ENCODE assay signal across 16 cellular contexts in the genomic region with DNA sequence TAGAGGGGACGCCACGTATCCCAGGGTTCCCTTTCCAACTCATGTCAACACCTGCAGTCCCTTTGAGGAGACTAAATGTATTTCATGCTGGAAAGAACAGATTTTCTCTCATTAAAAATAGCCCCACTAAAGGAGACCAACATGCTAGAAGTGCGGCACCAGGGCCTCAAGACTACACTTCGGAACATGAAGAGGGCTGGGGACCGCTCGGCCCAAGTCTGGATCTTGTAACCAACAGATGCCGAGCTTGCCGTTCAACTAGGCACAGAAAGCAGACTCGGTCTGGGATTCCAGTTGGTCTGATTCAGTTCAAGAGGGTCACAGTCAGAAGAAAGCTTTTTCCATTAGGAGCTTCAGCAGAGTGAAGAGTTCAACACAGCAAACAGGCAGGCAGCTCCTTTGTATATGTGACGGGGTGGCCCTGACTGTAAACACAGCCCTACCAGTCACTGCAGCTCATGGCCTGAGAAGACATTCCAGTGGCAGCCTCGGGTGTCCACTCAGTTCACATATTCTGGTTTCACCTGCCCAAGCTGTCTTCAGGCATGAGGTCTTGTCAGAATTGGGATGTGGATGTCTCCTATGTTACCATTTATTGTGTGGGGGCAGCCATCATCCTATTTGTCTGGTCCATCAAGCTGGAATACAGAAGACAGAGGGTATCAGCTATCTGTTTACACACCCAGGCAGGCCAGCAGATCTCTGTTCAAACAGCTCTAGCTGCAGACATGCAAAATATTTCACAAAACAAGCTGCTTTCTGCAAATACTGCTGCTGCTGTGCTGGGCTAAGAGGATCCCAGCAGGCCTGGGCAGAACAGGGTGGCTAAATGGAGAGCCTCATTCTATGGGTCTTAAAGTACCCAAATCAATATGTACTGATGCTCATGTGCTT. TPM values are rescaled to one million over a fixed set of nuclear protein-coding genes. Genes with fewer than 3 reads are reported as not detected.
DNase-seq lines count a peak whose midpoint lies in the region; ATAC-seq, FAIRE-seq and TF ChIP-seq lines count a peak whose summit lies in the region.
"Had no signal": no experiment of that assay in that cellular context is flagged by ENCODE, and none has a peak within 500 bp of the region (broad histone marks: within the 10 kb centered on the region; RNA-seq: fewer than 3 reads in every experiment).

No MANE protein-coding gene starts in this region.

- H3K9me3 Mint-ChIP-seq in activated naive CD4-positive, alpha-beta T cell treated with anti-CD3 and anti-CD28 coated beads for 36 hours: no peaks in the 10 kb centered on the region
- H3K9me3 Mint-ChIP-seq in H9: no peaks in the 10 kb centered on the region
- H3K9me3 Mint-ChIP-seq in progenitor cell of endocrine pancreas (ENCODE audit: low read depth): no peaks in the 10 kb centered on the region

- FAIRE-seq in K562 (lab: Jason Lieb, UNC): no peak
- FAIRE-seq: islet of Langerhans, small intestine had no signal

- BruUV-seq in K562 (replicated peaks; lab: Mats Ljungman, UMichigan): no TSS peak

- peaks cover 65% of the 10 kb centered on the region for H3K36me3 ChIP-seq in K562 (ENCODE audit: control insufficient read depth, insufficient read depth, low read length)

- no peaks in the 10 kb centered on the region for H3K27me3 ChIP-seq in H9 (ENCODE audit: insufficient read depth, low read length)
- no peaks in the 10 kb centered on the region for H3K27me3 ChIP-seq in K562 (ENCODE audit: control insufficient read depth in 2 of 2, insufficient read depth in 2 of 2, low read length in 2 of 2)
- H3K27me3 ChIP-seq: BE2C had no signal

- H4K91ac ChIP-seq in H9 (ENCODE audit: insufficient read length, low read depth, low read length): no peak overlapping the region

- H3K27ac Mint-ChIP-seq in activated naive CD4-positive, alpha-beta T cell treated with anti-CD3 and anti-CD28 coated beads for 36 hours: peak overlapping the region; percentile 67
- H3K27ac Mint-ChIP-seq in H9 (no peak overlapping the region), progenitor cell of endocrine pancreas (peak overlapping the region; percentile 77)

- H3K23me2 ChIP-seq in H9 (ENCODE audit: insufficient read length, low read depth, low read length, poor library complexity, severe bottlenecking): no peaks in the 10 kb centered on the region

- no peak for DNase-seq in activated naive CD4-positive, alpha-beta T cell treated with anti-CD3 and anti-CD28 coated beads for 36 hours
- DNase-seq in activated naive CD4-positive, alpha-beta T cell treated with anti-CD3 and anti-CD28 coated beads, Interleukin-2, amount 50 U/mL, for 16 hours: no peak
- peak; percentile 12 for DNase-seq in H9
- no peak for DNase-seq in K562 (ENCODE audit: extremely low read depth in 1 of 4, low spot score in 3 of 4)
- no peak for DNase-seq in progenitor cell of endocrine pancreas (ENCODE audit: low spot score, unreplicated experiment)
- DNase-seq in NCI-H1694 treated with DMSO at 0.1 percent for 48 hours (lab: John Stamatoyannopoulos, UW): no peak
- DNase-seq in C1 segment of cervical spinal cord (lab: John Stamatoyannopoulos, UW): no peak
- DNase-seq in NCI-H2081 treated with DMSO at 0.1 percent for 48 hours (lab: John Stamatoyannopoulos, UW): no peak
- DNase-seq: activated CD4-positive, alpha-beta T cell treated with anti-CD3 and anti-CD28 coated beads for 4 hours; BE2C; DMS153; NCI-H510A; occipital lobe; small intestine had no signal

- peaks cover 17% of the 10 kb centered on the region for H3K36me3 Mint-ChIP-seq in activated naive CD4-positive, alpha-beta T cell treated with anti-CD3 and anti-CD28 coated beads for 36 hours (ENCODE audit: low read depth)
- H3K36me3 Mint-ChIP-seq in H9 (ENCODE audit: insufficient read depth in 1 of 3, low read depth in 3 of 3) (peaks cover 19 to 57% (median 48%) of the 10 kb centered on the region in 3 experiments), progenitor cell of endocrine pancreas (ENCODE audit: insufficient read depth) (peaks cover 9% of the 10 kb centered on the region)

- no peak for TF ChIP-seq EP300 in K562 (IDR thresholded peaks at IDR 0.05; ENCODE audit: low read length)

- no peak overlapping the region for H4K5ac ChIP-seq in H9 (ENCODE audit: insufficient read length, low read depth, low read length)

- CTCF ChIA-PET in activated naive CD4-positive, alpha-beta T cell treated with anti-CD3 and anti-CD28 coated beads for 36 hours (lab: Charles Lee): interaction anchor here (1.0 to 2.7 kb wide), 3 partner anchors 9 to 34 kb away, joined by 4 to 16 read pairs (median 5); partner anchors contain the start of genes BET1L and RIC8A
- CTCF ChIA-PET in K562 (lab: Yijun Ruan, JAX; ENCODE audit: low intra/inter-chr PET ratio): no interaction called here

- WGBS in H9 (ENCODE audit: extremely low coverage, insufficient read length, low lambda C conversion rate): no CpG with 5 or more reads among the region's 11 CpGs
- 91% methylated on average over 11 of the region's 11 CpGs for WGBS in K562 (ENCODE audit: insufficient coverage, low coverage, missing lambda C conversion rate)

- no peaks in the 10 kb centered on the region for H3K27me3 Mint-ChIP-seq in activated naive CD4-positive, alpha-beta T cell treated with anti-CD3 and anti-CD28 coated beads for 36 hours (ENCODE audit: low read depth)
- no peaks in the 10 kb centered on the region for H3K27me3 Mint-ChIP-seq in H9 (ENCODE audit: low read depth)
- no peaks in the 10 kb centered on the region for H3K27me3 Mint-ChIP-seq in progenitor cell of endocrine pancreas

- intact Hi-C loops in activated naive CD4-positive, alpha-beta T cell treated with anti-CD3 and anti-CD28 coated beads for 36 hours (cut with micrococcal nuclease): no loop called here
- intact Hi-C loops in K562 (cut with micrococcal nuclease): no loop called here

- POLR2A ChIA-PET in K562 (lab: Yijun Ruan, JAX): interaction anchor here (0.8 to 5.5 kb wide), 9 partner anchors 8 to 172 kb away, joined by 3 to 63 read pairs (median 4); partner anchors contain the start of genes BET1L, PSMD13 and RIC8A

- H3K79me2 ChIP-seq in H9 (ENCODE audit: insufficient read depth, low read length) (no peaks in the 10 kb centered on the region), K562 (ENCODE audit: control insufficient read depth, insufficient read depth, low read length) (0 out of 3 replicates have a peak, but pooled peaks cover under 1% of the 10 kb centered on the region)

- no peak overlapping the region for H2BK20ac ChIP-seq in H9 (ENCODE audit: low read depth, low read length, poor library complexity, severe bottlenecking)

- ATAC-seq in K562: peak; percentile 4; the same call in 2 of the 3 replicates

- no peaks in the 10 kb centered on the region for H3K9me1 ChIP-seq in K562 (ENCODE audit: control insufficient read depth, insufficient read depth, low read length)

- H3K9me3 ChIP-seq in H9 (ENCODE audit: control insufficient read depth, low read depth, low read length): no peaks in the 10 kb centered on the region
- peaks cover 16% of the 10 kb centered on the region for H3K9me3 ChIP-seq in K562 (replicated peaks; ENCODE audit: control insufficient read depth, insufficient read depth, low read depth, low read length)
- H3K9me3 ChIP-seq: BE2C had no signal

- H2BK12ac ChIP-seq in H9 (ENCODE audit: insufficient read length, low read depth, low read length): no peak overlapping the region

- no peak overlapping the region for H3K4ac ChIP-seq in H9 (ENCODE audit: low read depth, low read length)

- no peaks in the 10 kb centered on the region for H4K20me1 ChIP-seq in H9 (ENCODE audit: control insufficient read depth, insufficient read depth, insufficient read length)
- no peaks in the 10 kb centered on the region for H4K20me1 ChIP-seq in K562 (replicated peaks; ENCODE audit: control insufficient read depth, insufficient read depth, low read length)

- no peak overlapping the region for H3K23ac ChIP-seq in H9 (ENCODE audit: insufficient read length, low read depth, low read length)

- no peak overlapping the region for H2BK15ac ChIP-seq in H9 (ENCODE audit: low read depth, low read length)

- peak; percentile 1; the same call in 1 of the 2 replicates for TF ChIP-seq POLR2A in K562 (conservative IDR thresholded peaks at IDR 0.05)

- in situ Hi-C loops in K562 (cut with MboI): loop anchor here (10.0 kb wide), 1 partner anchor 148 kb away; the partner anchor contains the start of gene B4GALNT4

- H3K14ac ChIP-seq in H9 (ENCODE audit: insufficient read depth, low read length): no peak overlapping the region

- TF ChIP-seq CTCF in H9 (conservative IDR thresholded peaks at IDR 0.05) (no peak), K562 (IDR thresholded peaks at IDR 0.05 in 2 of 3, conservative IDR thresholded peaks at IDR 0.05 in 1 of 3; ENCODE audit: insufficient read depth in 2 of 3, low read depth in 1 of 3, low read length in 3 of 3) (no peak), progenitor cell of endocrine pancreas (IDR thresholded peaks at IDR 0.05; ENCODE audit: unreplicated experiment) (no peak)

- no peaks in the 10 kb centered on the region for H3K79me1 ChIP-seq in H9 (ENCODE audit: insufficient read depth, low read depth, low read length, poor library complexity, severe bottlenecking)

- no peak overlapping the region for H3K9ac ChIP-seq in H9 (ENCODE audit: extremely low read depth, insufficient read length, low read length)
- H3K9ac ChIP-seq in K562 (ENCODE audit: insufficient read depth in 1 of 2, low read depth in 2 of 2, low read length in 2 of 2): no peak overlapping the region; a peak in 1 of 4 replicates

- H3K4me2 ChIP-seq in H9 (ENCODE audit: insufficient read depth, insufficient read length, low read length): no peak overlapping the region
- no peak overlapping the region for H3K4me2 ChIP-seq in K562 (ENCODE audit: insufficient read depth, low read length)

- no peak for TF ChIP-seq RAD21 in K562 (CRISPR knock-in tag; conservative IDR thresholded peaks at IDR 0.05 in 1 of 2, IDR thresholded peaks at IDR 0.05 in 1 of 2)

- H4K8ac ChIP-seq in H9 (replicated peaks; ENCODE audit: insufficient read length, low read depth, low read length): no peak overlapping the region

- no peak overlapping the region for H3K4me3 Mint-ChIP-seq in activated naive CD4-positive, alpha-beta T cell treated with anti-CD3 and anti-CD28 coated beads for 36 hours
- H3K4me3 Mint-ChIP-seq in H9 (no peak overlapping the region), progenitor cell of endocrine pancreas (ENCODE audit: low read depth) (no peak overlapping the region)

- H3K4me1 Mint-ChIP-seq in activated naive CD4-positive, alpha-beta T cell treated with anti-CD3 and anti-CD28 coated beads for 36 hours (ENCODE audit: low read depth): peaks cover 14% of the 10 kb centered on the region
- H3K4me1 Mint-ChIP-seq in H9: no peaks in the 10 kb centered on the region
- H3K4me1 Mint-ChIP-seq in progenitor cell of endocrine pancreas (ENCODE audit: low read depth): peaks cover 1% of the 10 kb centered on the region

- no peak overlapping the region for H2BK5ac ChIP-seq in H9 (ENCODE audit: insufficient read length, low read length)

- no peak overlapping the region for H2AK5ac ChIP-seq in H9 (ENCODE audit: insufficient read length, low read length)

- no peak overlapping the region for H3K4me3 ChIP-seq in K562

- no peak overlapping the region for H3K18ac ChIP-seq in H9 (ENCODE audit: insufficient read length, low read depth, low read length)

- no peak overlapping the region for H2AFZ ChIP-seq in H9 (ENCODE audit: low read length)
- no peak overlapping the region for H2AFZ ChIP-seq in K562 (ENCODE audit: low read depth, low read length)

- H3T11ph ChIP-seq in H9 (ENCODE audit: low read length): no peak overlapping the region

- no peak overlapping the region for H3K56ac ChIP-seq in H9 (ENCODE audit: insufficient read length, low read depth, low read length)

- H3K27ac ChIP-seq in H9 (ENCODE audit: insufficient read length, low read depth, low read length): no peak overlapping the region
- H3K27ac ChIP-seq in K562 (ENCODE audit: extremely low read depth, low read depth, low read length): peak overlapping the region; percentile 40; the same call in 2 of the 3 replicates

- H3K4me1 ChIP-seq in H9 (ENCODE audit: insufficient read depth, low read length): no peaks in the 10 kb centered on the region
- H3K4me1 ChIP-seq in K562 (replicated peaks in 1 of 2; ENCODE audit: control insufficient read depth in 2 of 2, insufficient read depth in 2 of 2, low read length in 2 of 2): peaks cover 21 to 24% of the 10 kb centered on the region in 2 experiments; a peak in 4 of 5 replicates
- H3K4me1 ChIP-seq: BE2C had no signal

- H2BK120ac ChIP-seq in H9 (ENCODE audit: low read depth, low read length, poor library complexity, severe bottlenecking): no peak overlapping the region

RNA-seq across cellular contexts. Expression of gene RIC8A, which starts 8.8 kb away (rescaled TPM):
- 10 to 100 TPM; 74.9 to 85.0 TPM for total RNA-seq in activated naive CD4-positive, alpha-beta T cell treated with anti-CD3 and anti-CD28 coated beads for 36 hours
- total RNA-seq in H9 (2021) (94.9 and 98.1 TPM in 2 replicates), K562 (2014; rRNA removed) (92.6 and 135 TPM in 2 replicates), K562 (2014; rRNA removed; fragmentation: Illumina TruSeq; extraction: Trizol) (43.5 and 50.6 TPM in 2 replicates), K562 (2015; rRNA removed; fragmentation: Illumina TruSeq; extraction: Trizol) (85.8 and 86.3 TPM in 2 replicates), K562 (2021) (103 and 108 TPM in 2 replicates), progenitor cell of endocrine pancreas (83.7 and 88.0 TPM in 2 replicates)
- total RNA-seq in K562 (2011; cell fraction: chromatin; rRNA removed; ENCODE audit: low replicate concordance): 113 and 349 TPM in 2 replicates
- total RNA-seq in K562 (2011; cell fraction: nucleolus; rRNA removed): 221 and 252 TPM in 2 replicates
- 129 and 148 TPM in 2 replicates for total RNA-seq in K562 (2011; cell fraction: nucleoplasm; rRNA removed)
- polyA plus RNA-seq in K562 (2011; rRNA removed) (72.1 and 81.8 TPM in 2 replicates), K562 (2014; fragmentation: Illumina TruSeq; extraction: Trizol) (88.1 and 93.2 TPM in 2 replicates), K562 (2014; fragmentation: Nextera tagmentation; extraction: Ambion mirVana) (10 to 100 TPM; 10.7 to 13.6 TPM), K562 (2014; rRNA removed) (69.6 and 109 TPM in 2 replicates)
- polyA plus RNA-seq in K562 (2011; cell fraction: cytosol; rRNA removed): 86.8 and 148 TPM in 2 replicates
- 298 and 428 TPM in 2 replicates for polyA plus RNA-seq in K562 (2011; cell fraction: nucleus; rRNA removed)
- 79.6 and 101 TPM in 2 replicates for polyA plus RNA-seq in K562 (2012)
- polyA minus RNA-seq in K562 (2011; rRNA and poly(A)+ RNA removed): 54.7 and 72.9 TPM in 2 replicates
- 45.9 and 91.2 TPM in 2 replicates for polyA minus RNA-seq in K562 (2011; cell fraction: cytosol; rRNA and poly(A)+ RNA removed)
- polyA minus RNA-seq in K562 (2011; cell fraction: nucleus; rRNA and poly(A)+ RNA removed): 83.9 and 102 TPM in 2 replicates

RNA-seq across cellular contexts. Expression of gene BET1L, which starts 9.1 kb away (rescaled TPM):
- 10 to 100 TPM; 50.4 to 51.6 TPM for total RNA-seq in activated naive CD4-positive, alpha-beta T cell treated with anti-CD3 and anti-CD28 coated beads for 36 hours
- total RNA-seq in H9 (2021) (44.1 and 49.4 TPM in 2 replicates), K562 (2014; rRNA removed) (18.3 and 26.8 TPM in 2 replicates), K562 (2014; rRNA removed; fragmentation: Illumina TruSeq; extraction: Trizol) (12.6 and 18.8 TPM in 2 replicates), K562 (2015; rRNA removed; fragmentation: Illumina TruSeq; extraction: Trizol) (19.9 and 21.3 TPM in 2 replicates), K562 (2021) (55.9 and 59.7 TPM in 2 replicates), progenitor cell of endocrine pancreas (46.9 and 49.6 TPM in 2 replicates)
- 168 and 375 TPM in 2 replicates for total RNA-seq in K562 (2011; cell fraction: chromatin; rRNA removed; ENCODE audit: low replicate concordance)
- total RNA-seq in K562 (2011; cell fraction: nucleolus; rRNA removed): 219 and 250 TPM in 2 replicates
- 182 and 198 TPM in 2 replicates for total RNA-seq in K562 (2011; cell fraction: nucleoplasm; rRNA removed)
- polyA plus RNA-seq in K562 (2011; rRNA removed) (69.1 and 111 TPM in 2 replicates), K562 (2014; fragmentation: Illumina TruSeq; extraction: Trizol) (65.3 and 66.3 TPM in 2 replicates), K562 (2014; fragmentation: Nextera tagmentation; extraction: Ambion mirVana) (10 to 100 TPM in 1 of 2 experiments, 1 to 10 TPM in 1; 9.9 to 12.1 TPM), K562 (2014; rRNA removed) (41.1 and 49.5 TPM in 2 replicates)
- polyA plus RNA-seq in K562 (2011; cell fraction: cytosol; rRNA removed): 133 and 146 TPM in 2 replicates
- polyA plus RNA-seq in K562 (2011; cell fraction: nucleus; rRNA removed): 154 and 183 TPM in 2 replicates
- 42.7 and 71.4 TPM in 2 replicates for polyA plus RNA-seq in K562 (2012)
- 80.3 and 82.9 TPM in 2 replicates for polyA minus RNA-seq in K562 (2011; rRNA and poly(A)+ RNA removed)
- 38.7 and 41.0 TPM in 2 replicates for polyA minus RNA-seq in K562 (2011; cell fraction: cytosol; rRNA and poly(A)+ RNA removed)
- polyA minus RNA-seq in K562 (2011; cell fraction: nucleus; rRNA and poly(A)+ RNA removed): 94.4 and 132 TPM in 2 replicates

RNA-seq across cellular contexts. Expression of gene SIRT3, which starts 19.8 kb away (rescaled TPM):
- 10 to 100 TPM; 16.1 to 20.1 TPM for total RNA-seq in activated naive CD4-positive, alpha-beta T cell treated with anti-CD3 and anti-CD28 coated beads for 36 hours
- 13.2 and 13.9 TPM in 2 replicates for total RNA-seq in H9 (2021)
- total RNA-seq in K562 (2011; cell fraction: chromatin; rRNA removed; ENCODE audit: low replicate concordance): 63.3 and 67.6 TPM in 2 replicates
- total RNA-seq in K562 (2011; cell fraction: nucleolus; rRNA removed): 36.5 and 39.2 TPM in 2 replicates
- total RNA-seq in K562 (2011; cell fraction: nucleoplasm; rRNA removed): 42.6 and 50.4 TPM in 2 replicates
- 13.3 and 14.5 TPM in 2 replicates for total RNA-seq in K562 (2014; rRNA removed)
- 8.6 and 8.7 TPM in 2 replicates for total RNA-seq in K562 (2014; rRNA removed; fragmentation: Illumina TruSeq; extraction: Trizol)
- total RNA-seq in K562 (2015; rRNA removed; fragmentation: Illumina TruSeq; extraction: Trizol): 8.2 and 10.0 TPM in 2 replicates
- 14.9 and 15.2 TPM in 2 replicates for total RNA-seq in K562 (2021)
- polyA plus RNA-seq in K562 (2011; rRNA removed): 21.0 and 21.2 TPM in 2 replicates
- 28.7 and 34.0 TPM in 2 replicates for polyA plus RNA-seq in K562 (2011; cell fraction: cytosol; rRNA removed)
- polyA plus RNA-seq in K562 (2011; cell fraction: nucleus; rRNA removed): 35.7 and 37.1 TPM in 2 replicates
- 19.8 and 24.0 TPM in 2 replicates for polyA plus RNA-seq in K562 (2012)
- polyA plus RNA-seq in K562 (2014; fragmentation: Illumina TruSeq; extraction: Trizol): 18.4 and 20.5 TPM in 2 replicates
- 1 to 10 TPM; 1.9 to 2.9 TPM for polyA plus RNA-seq in K562 (2014; fragmentation: Nextera tagmentation; extraction: Ambion mirVana)
- polyA plus RNA-seq in K562 (2014; rRNA removed): 23.8 and 27.5 TPM in 2 replicates
- 15.4 and 17.4 TPM in 2 replicates for polyA minus RNA-seq in K562 (2011; rRNA and poly(A)+ RNA removed)
- 5.5 and 16.2 TPM in 2 replicates for polyA minus RNA-seq in K562 (2011; cell fraction: cytosol; rRNA and poly(A)+ RNA removed)
- polyA minus RNA-seq in K562 (2011; cell fraction: nucleus; rRNA and poly(A)+ RNA removed): 10.7 and 13.6 TPM in 2 replicates
- total RNA-seq in progenitor cell of endocrine pancreas: 27.0 and 29.3 TPM in 2 replicates

RNA-seq across cellular contexts. Expression of gene PSMD13, which starts 20.4 kb away (rescaled TPM):
- total RNA-seq in activated naive CD4-positive, alpha-beta T cell treated with anti-CD3 and anti-CD28 coated beads for 36 hours: 100 to 1,000 TPM; 206 to 210 TPM
- 141 and 148 TPM in 2 replicates for total RNA-seq in H9 (2021)
- total RNA-seq in K562 (2011; cell fraction: chromatin; rRNA removed; ENCODE audit: low replicate concordance): 209 and 273 TPM in 2 replicates
- 153 and 159 TPM in 2 replicates for total RNA-seq in K562 (2011; cell fraction: nucleolus; rRNA removed)
- total RNA-seq in K562 (2011; cell fraction: nucleoplasm; rRNA removed): 172 and 176 TPM in 2 replicates
- 279 and 309 TPM in 2 replicates for total RNA-seq in K562 (2014; rRNA removed)
- 199 and 209 TPM in 2 replicates for total RNA-seq in K562 (2014; rRNA removed; fragmentation: Illumina TruSeq; extraction: Trizol)
- 176 and 185 TPM in 2 replicates for total RNA-seq in K562 (2015; rRNA removed; fragmentation: Illumina TruSeq; extraction: Trizol)
- total RNA-seq in K562 (2021): 236 and 254 TPM in 2 replicates
- polyA plus RNA-seq in K562 (2011; rRNA removed): 225 and 267 TPM in 2 replicates
- 208 and 225 TPM in 2 replicates for polyA plus RNA-seq in K562 (2011; cell fraction: cytosol; rRNA removed)
- 238 and 252 TPM in 2 replicates for polyA plus RNA-seq in K562 (2011; cell fraction: nucleus; rRNA removed)
- 146 and 216 TPM in 2 replicates for polyA plus RNA-seq in K562 (2012)
- 225 and 237 TPM in 2 replicates for polyA plus RNA-seq in K562 (2014; fragmentation: Illumina TruSeq; extraction: Trizol)
- polyA plus RNA-seq in K562 (2014; fragmentation: Nextera tagmentation; extraction: Ambion mirVana): 100 to 1,000 TPM; 370 to 383 TPM
- 292 and 304 TPM in 2 replicates for polyA plus RNA-seq in K562 (2014; rRNA removed)
- polyA minus RNA-seq in K562 (2011; rRNA and poly(A)+ RNA removed): 144 and 174 TPM in 2 replicates
- polyA minus RNA-seq in K562 (2011; cell fraction: cytosol; rRNA and poly(A)+ RNA removed): 61.1 and 89.0 TPM in 2 replicates
- polyA minus RNA-seq in K562 (2011; cell fraction: nucleus; rRNA and poly(A)+ RNA removed): 54.5 and 75.3 TPM in 2 replicates
- total RNA-seq in progenitor cell of endocrine pancreas: 100 and 103 TPM in 2 replicates

RNA-seq across cellular contexts. Expression of gene SCGB1C1, which starts 23.4 kb away (rescaled TPM):
- not detected for total RNA-seq in activated naive CD4-positive, alpha-beta T cell treated with anti-CD3 and anti-CD28 coated beads for 36 hours
- total RNA-seq in H9 (2021) (not detected in 2 replicates), K562 (2014; rRNA removed) (not detected in 2 replicates), K562 (2014; rRNA removed; fragmentation: Illumina TruSeq; extraction: Trizol) (not detected in 2 replicates), K562 (2015; rRNA removed; fragmentation: Illumina TruSeq; extraction: Trizol) (not detected in 2 replicates), K562 (2021) (not detected in 2 replicates), progenitor cell of endocrine pancreas (not detected in 2 replicates)
- total RNA-seq in K562 (2011; cell fraction: chromatin; rRNA removed; ENCODE audit: low replicate concordance): not detected in 2 replicates
- total RNA-seq in K562 (2011; cell fraction: nucleolus; rRNA removed): not detected in 2 replicates
- total RNA-seq in K562 (2011; cell fraction: nucleoplasm; rRNA removed): not detected in 2 replicates
- polyA plus RNA-seq in K562 (2011; rRNA removed) (not detected in 2 replicates), K562 (2014; fragmentation: Illumina TruSeq; extraction: Trizol) (not detected in 2 replicates), K562 (2014; fragmentation: Nextera tagmentation; extraction: Ambion mirVana) (not detected), K562 (2014; rRNA removed) (not detected in 2 replicates)
- polyA plus RNA-seq in K562 (2011; cell fraction: cytosol; rRNA removed): not detected in 2 replicates
- not detected in 2 replicates for polyA plus RNA-seq in K562 (2011; cell fraction: nucleus; rRNA removed)
- polyA plus RNA-seq in K562 (2012): not detected in 2 replicates
- not detected in 2 replicates for polyA minus RNA-seq in K562 (2011; rRNA and poly(A)+ RNA removed)
- not detected in 2 replicates for polyA minus RNA-seq in K562 (2011; cell fraction: cytosol; rRNA and poly(A)+ RNA removed)
- not detected in 2 replicates for polyA minus RNA-seq in K562 (2011; cell fraction: nucleus; rRNA and poly(A)+ RNA removed)
- total RNA-seq: occipital lobe; T-helper 1 cell treated with Interleukin-12 subunit alpha and Interleukin-12 subunit beta and Interleukin-4 antibody, amounts not matched to agents 30 ng/mL and 1 ng/mL, for 36 hours had no signal
- polyA plus RNA-seq: small intestine had no signal

Comparison
In these comparisons a context has a peak if more than half of its experiments do, and no peak if none do; other contexts are left out.
1. H3K27ac Mint-ChIP-seq: peak in activated naive CD4-positive, alpha-beta T cell treated with anti-CD3 and anti-CD28 coated beads for 36 hours (single experiment) and progenitor cell of endocrine pancreas (single experiment); none in H9 (0 of 3).